ENCODE assay signal across 18 cellular contexts in the genomic region with DNA sequence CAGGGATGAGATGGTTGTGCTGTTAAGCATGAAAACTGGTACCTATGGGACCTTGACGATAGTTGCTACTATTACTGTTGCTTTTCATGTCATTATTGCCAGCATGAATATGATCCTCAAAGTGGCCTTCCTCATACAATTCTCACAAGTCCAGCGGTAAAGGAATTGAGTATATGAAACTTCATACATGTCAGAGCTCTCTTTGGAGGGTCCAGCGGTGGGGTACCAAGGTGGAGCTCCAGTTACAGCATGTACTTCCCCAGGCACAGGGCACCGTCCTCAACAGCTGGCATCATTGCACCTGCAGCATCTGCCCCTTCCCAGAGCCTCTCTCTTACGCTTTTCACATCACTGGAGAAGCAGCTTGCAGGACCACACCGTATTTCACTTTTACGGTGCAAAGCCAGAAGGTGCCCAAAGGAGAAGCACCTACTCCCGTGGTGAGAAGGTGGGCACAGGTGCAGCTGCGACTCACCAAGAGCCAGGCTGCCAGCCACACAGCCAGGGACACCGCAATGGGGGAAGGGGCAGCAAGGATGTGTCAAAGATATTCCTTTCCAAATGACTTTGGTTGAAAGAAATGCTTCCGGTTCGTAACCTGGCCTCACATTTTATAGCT.
DNase-seq lines count a peak whose midpoint lies in the region; ATAC-seq, FAIRE-seq and TF ChIP-seq lines count a peak whose summit lies in the region.
"Had no signal": no experiment of that assay in that cellular context is flagged by ENCODE, and none has a peak within 500 bp of the region (broad histone marks: within the 10 kb centered on the region; RNA-seq: fewer than 3 reads in every experiment).

No MANE protein-coding gene starts in this region.

- no peak overlapping the region for H3K27ac ChIP-seq in right atrium auricular region
- H3K27ac ChIP-seq in HepG2 (ENCODE audit: extremely low read length, insufficient read depth, low read length) = no peak overlapping the region
- H3K27ac ChIP-seq in brain microvascular endothelial cell = no peak overlapping the region
- H3K27ac ChIP-seq: gastrocnemius medialis, thoracic aorta had no signal

- H3K4me1 ChIP-seq in right atrium auricular region (peaks cover 0 to 9% of the 10 kb centered on the region in 2 donors), HepG2 (ENCODE audit: insufficient read depth, low read length) (peaks cover 39% of the 10 kb centered on the region)

- WGBS in HepG2 (ENCODE audit: low lambda C conversion rate) = 76% methylated on average over 12 of the region's 12 CpGs

- POLR2A ChIA-PET in HepG2 (lab: Yijun Ruan, JAX) = interaction anchor here (1.3 kb wide), 1 partner anchor 98 kb away, joined by 3 read pairs; no protein-coding TSS in a partner anchor

- intact Hi-C loops in Right ventricle myocardium superior (cut with DNase I) (no loop called here), HepG2 (cut with micrococcal nuclease; ENCODE audit: unreplicated experiment) (no loop called here)

- H3K27me3 ChIP-seq in right atrium auricular region (no peaks in the 10 kb centered on the region), HepG2 (ENCODE audit: control insufficient read depth in 1 of 2, insufficient read depth in 2 of 2, low read length in 2 of 2) (peaks cover 0 to 24% of the 10 kb centered on the region in 2 experiments; a peak in 3 of 5 replicates), brain microvascular endothelial cell (replicated peaks) (peaks cover 37% of the 10 kb centered on the region)

- no peak overlapping the region for H3K4me2 ChIP-seq in HepG2 (ENCODE audit: low read depth, low read length)

- H2AFZ ChIP-seq in HepG2 (ENCODE audit: low read length) = no peak overlapping the region

- no peaks in the 10 kb centered on the region for H3K79me2 ChIP-seq in HepG2 (ENCODE audit: insufficient read depth, low read length)

- TF ChIP-seq POLR2A in HepG2 (IDR thresholded peaks at IDR 0.05; ENCODE audit: insufficient read depth in 1 of 2, low read depth in 2 of 2, low read length in 2 of 2) = no peak

- TF ChIP-seq CTCF in right atrium auricular region (IDR thresholded peaks at IDR 0.05) = no peak
- no peak for TF ChIP-seq CTCF in HepG2 (CRISPR knock-in tag; IDR thresholded peaks at IDR 0.05)
- no peak for TF ChIP-seq CTCF in brain microvascular endothelial cell (IDR thresholded peaks at IDR 0.05; ENCODE audit: low read depth, low read length, missing control alignments)

- no peaks in the 10 kb centered on the region for H3K9me3 ChIP-seq in right atrium auricular region
- no peaks in the 10 kb centered on the region for H3K9me3 ChIP-seq in HepG2 (ENCODE audit: low read length)
- H3K9me3 ChIP-seq: gastrocnemius medialis, thoracic aorta had no signal

- FAIRE-seq in HepG2 (lab: Jason Lieb, UNC) = no peak
- FAIRE-seq: HTR-8/SVneo had no signal

- no peak for TF ChIP-seq RAD21 in HepG2 (CRISPR knock-in tag; IDR thresholded peaks at IDR 0.05)

- no TSS peak for BruUV-seq in HepG2 (replicated peaks; lab: Mats Ljungman, UMichigan)

- no peaks in the 10 kb centered on the region for H4K20me1 ChIP-seq in HepG2 (ENCODE audit: insufficient read depth, low read length)

- in situ Hi-C loops in HepG2 (cut with HindIII; ENCODE audit: extremely low pct_ligation_motif_present, low pct_unique_long_range_greater_than_20kb) = no loop called here
- in situ Hi-C loops in brain microvascular endothelial cell (cut with HindIII; ENCODE audit: low pct_ligation_motif_present, low sequenced_read_pairs) = no loop called here

- H3K36me3 ChIP-seq in right atrium auricular region (no peaks in the 10 kb centered on the region), HepG2 (replicated peaks in 1 of 2; ENCODE audit: control insufficient read depth in 1 of 2, insufficient read depth in 2 of 2, low read length in 2 of 2) (no peaks in the 10 kb centered on the region), brain microvascular endothelial cell (replicated peaks) (no peaks in the 10 kb centered on the region)
- H3K36me3 ChIP-seq: gastrocnemius medialis, thoracic aorta had no signal

- DNase-seq in right atrium auricular region (ENCODE audit: low spot score) = peak; percentile 60
- no peak for DNase-seq in Right ventricle myocardium superior
- peak; percentile 8 for DNase-seq in RPMI8226
- no peak for DNase-seq in HepG2 (ENCODE audit: low spot score)
- no peak for DNase-seq in NCI-H2081 (lab: John Stamatoyannopoulos, UW)
- DNase-seq in brain microvascular endothelial cell = no peak
- no peak for DNase-seq in superior temporal gyrus (ENCODE audit: extremely low spot score)
- DNase-seq: gastrocnemius medialis; kidney glomerular epithelial cell; midbrain; NCI-H1417 treated with DMSO at 0.1 percent for 48 hours; nephron progenitor cell; stimulated activated CD4-positive, alpha-beta T cell treated with anti-CD3 and anti-CD28 coated beads, Interleukin-12 subunit alpha, Interleukin-12 subunit beta, amount 100 ng/mL, for 4 hours; T-helper 9 cell had no signal

- CTCF ChIA-PET in HepG2 (lab: Yijun Ruan, JAX; ENCODE audit: low intra/inter-chr PET ratio, low total read pairs) = no interaction called here

- TF ChIP-seq EP300 in HepG2 (IDR thresholded peaks at IDR 0.05; ENCODE audit: low read depth in 2 of 2, low read length in 2 of 2) (no peak), HepG2 (CRISPR knock-in tag; IDR thresholded peaks at IDR 0.05; ENCODE audit: borderline replicate concordance) (no peak)

- H3K9ac ChIP-seq in HepG2 (ENCODE audit: insufficient read depth, low read depth, low read length) = no peak overlapping the region

- H3K4me3 ChIP-seq in right atrium auricular region (no peak overlapping the region), HepG2 (replicated peaks in 1 of 3; ENCODE audit: insufficient read depth in 1 of 3, low read depth in 2 of 3, low read length in 3 of 3) (no peak overlapping the region), brain microvascular endothelial cell (ENCODE audit: low read depth, low read length) (no peak overlapping the region)
- H3K4me3 ChIP-seq: gastrocnemius medialis, thoracic aorta had no signal

- ATAC-seq in Right ventricle myocardium superior (ENCODE audit: poor library complexity) = no peak
- no peak for ATAC-seq in HepG2
- ATAC-seq in HG02588 (IDR thresholded peaks at IDR 0.05; ENCODE audit: unreplicated experiment) = no peak
- ATAC-seq: gastrocnemius medialis, SK-N-SH treated with all-trans-retinoic acid at 6 μM for 48 hours had no signal

TF ChIP-seq in HepG2, 621 proteins besides CTCF, POLR2A, EP300 and RAD21:
- peak; percentile 48; the same call in 1 of the 2 replicates for TF ChIP-seq HOXA9 (CRISPR knock-in tag; IDR thresholded peaks at IDR 0.05; ENCODE audit: borderline replicate concordance)
- TF ChIP-seq ZNF432 (CRISPR knock-in tag; IDR thresholded peaks at IDR 0.05; ENCODE audit: borderline replicate concordance) = 0 out of 2 replicates have a peak, but pooled peaks have one; percentile 40
- TF ChIP-seq ZNF543 (CRISPR knock-in tag; IDR thresholded peaks at IDR 0.05) = 0 out of 2 replicates have a peak, but pooled peaks have one; percentile 23
- TF ChIP-seq HNRNPL (IDR thresholded peaks at IDR 0.05; ENCODE audit: low read depth, low read length) = no peak
- no peak for TF ChIP-seq KDM6A (CRISPR knock-in tag; IDR thresholded peaks at IDR 0.05; ENCODE audit: low read depth)
- TF ChIP-seq HNF4G (IDR thresholded peaks at IDR 0.05; ENCODE audit: borderline replicate concordance, low read depth, low read length) = no peak
- TF ChIP-seq HNF4G (CRISPR knock-in tag; IDR thresholded peaks at IDR 0.05; ENCODE audit: borderline replicate concordance, low read depth) = no peak
- no peak for TF ChIP-seq THAP11 (CRISPR knock-in tag; IDR thresholded peaks at IDR 0.05)
- no peak for TF ChIP-seq FOXK1 (CRISPR knock-in tag; IDR thresholded peaks at IDR 0.05; ENCODE audit: borderline replicate concordance, low read depth)
- no peak for TF ChIP-seq ZNF780A (CRISPR knock-in tag; IDR thresholded peaks at IDR 0.05)
- TF ChIP-seq PITX1 (CRISPR knock-in tag; IDR thresholded peaks at IDR 0.05) = 0 out of 2 replicates have a peak, but pooled peaks have one; percentile 4
- TF ChIP-seq ZZZ3 (CRISPR knock-in tag; IDR thresholded peaks at IDR 0.05; ENCODE audit: borderline replicate concordance) = no peak
- TF ChIP-seq, protein P1, sequence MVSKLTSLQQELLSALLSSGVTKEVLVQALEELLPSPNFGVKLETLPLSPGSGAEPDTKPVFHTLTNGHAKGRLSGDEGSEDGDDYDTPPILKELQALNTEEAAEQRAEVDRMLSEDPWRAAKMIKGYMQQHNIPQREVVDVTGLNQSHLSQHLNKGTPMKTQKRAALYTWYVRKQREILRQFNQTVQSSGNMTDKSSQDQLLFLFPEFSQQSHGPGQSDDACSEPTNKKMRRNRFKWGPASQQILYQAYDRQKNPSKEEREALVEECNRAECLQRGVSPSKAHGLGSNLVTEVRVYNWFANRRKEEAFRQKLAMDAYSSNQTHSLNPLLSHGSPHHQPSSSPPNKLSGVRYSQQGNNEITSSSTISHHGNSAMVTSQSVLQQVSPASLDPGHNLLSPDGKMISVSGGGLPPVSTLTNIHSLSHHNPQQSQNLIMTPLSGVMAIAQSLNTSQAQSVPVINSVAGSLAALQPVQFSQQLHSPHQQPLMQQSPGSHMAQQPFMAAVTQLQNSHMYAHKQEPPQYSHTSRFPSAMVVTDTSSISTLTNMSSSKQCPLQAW (CRISPR knock-in tag; IDR thresholded peaks at IDR 0.05) = 0 out of 2 replicates have a peak, but pooled peaks have one; percentile 16
- no peak for TF ChIP-seq ZFP36L1 (CRISPR knock-in tag; IDR thresholded peaks at IDR 0.05)
- no peak for TF ChIP-seq TMF1 (CRISPR knock-in tag; IDR thresholded peaks at IDR 0.05; ENCODE audit: low read depth)
- TF ChIP-seq NR1H2 (CRISPR knock-in tag; IDR thresholded peaks at IDR 0.05; ENCODE audit: borderline replicate concordance, low read depth) = 0 out of 2 replicates have a peak, but pooled peaks have one; percentile 50
- no peak for TF ChIP-seq MAF1 (CRISPR knock-in tag; IDR thresholded peaks at IDR 0.05; ENCODE audit: borderline replicate concordance)
- TF ChIP-seq MEIS1 (CRISPR knock-in tag; IDR thresholded peaks at IDR 0.05; ENCODE audit: borderline replicate concordance) = no peak
- no peak for TF ChIP-seq REPIN1 (CRISPR knock-in tag; IDR thresholded peaks at IDR 0.05; ENCODE audit: borderline replicate concordance, low read depth)
- peak; percentile 38; the same call in 1 of the 2 replicates for TF ChIP-seq KDM5B (CRISPR knock-in tag; IDR thresholded peaks at IDR 0.05; ENCODE audit: borderline replicate concordance)
- TF ChIP-seq, protein P2, sequence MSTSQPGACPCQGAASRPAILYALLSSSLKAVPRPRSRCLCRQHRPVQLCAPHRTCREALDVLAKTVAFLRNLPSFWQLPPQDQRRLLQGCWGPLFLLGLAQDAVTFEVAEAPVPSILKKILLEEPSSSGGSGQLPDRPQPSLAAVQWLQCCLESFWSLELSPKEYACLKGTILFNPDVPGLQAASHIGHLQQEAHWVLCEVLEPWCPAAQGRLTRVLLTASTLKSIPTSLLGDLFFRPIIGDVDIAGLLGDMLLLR (CRISPR knock-in tag; IDR thresholded peaks at IDR 0.05) = 0 out of 2 replicates have a peak, but pooled peaks have one; percentile 19
TF ChIP-seq in HepG2: peak in this region for 8.

Comparison
In these comparisons a context has a peak if more than half of its experiments do, and no peak if none do; other contexts are left out.
1. DNase-seq: peak in right atrium auricular region (single experiment) and RPMI8226 (single experiment); none in Right ventricle myocardium superior (single experiment), HepG2 (single experiment), NCI-H2081 (0 of 2), brain microvascular endothelial cell (single experiment) and superior temporal gyrus (single experiment).